Comparison of ENCODE assay signal across 2 cellular contexts in the genomic region with DNA sequence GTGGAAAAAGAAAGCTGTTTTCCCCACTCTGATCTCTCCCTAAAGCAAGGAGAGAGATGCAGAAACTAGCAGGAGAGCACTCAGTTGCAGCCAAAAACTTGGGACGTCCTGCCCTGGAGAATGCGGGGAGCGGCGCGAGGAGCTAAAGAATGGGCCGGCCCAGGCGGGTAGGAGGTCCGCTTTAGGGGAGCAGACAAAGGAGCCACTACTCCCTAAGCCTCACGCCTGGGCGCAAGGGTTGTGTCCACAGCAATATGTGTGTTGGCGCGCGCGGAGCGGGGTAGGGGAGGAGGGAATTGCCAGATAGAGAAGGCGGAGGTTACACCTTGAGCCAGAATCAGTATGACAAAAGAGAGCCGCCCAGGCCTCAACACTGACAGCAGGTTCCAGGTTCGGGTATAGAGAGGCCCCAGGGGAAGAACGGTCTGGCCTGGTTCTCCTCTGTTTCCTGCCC.
TF ChIP-seq lines count a peak whose summit lies in the region.

No MANE protein-coding gene starts in this region.

TF ChIP-seq in IMR-90, 13 proteins besides CTCF, POLR2A, EP300 and RAD21:
- no peak for TF ChIP-seq MAZ (IDR thresholded peaks at IDR 0.05; ENCODE audit: borderline replicate concordance, low read depth, low read length)
- no peak for TF ChIP-seq CEBPB (IDR thresholded peaks at IDR 0.05; ENCODE audit: low read depth, low read length)
- TF ChIP-seq RCOR1 (IDR thresholded peaks at IDR 0.05; ENCODE audit: insufficient replicate concordance, low read length) = no peak
- TF ChIP-seq, protein P1, sequence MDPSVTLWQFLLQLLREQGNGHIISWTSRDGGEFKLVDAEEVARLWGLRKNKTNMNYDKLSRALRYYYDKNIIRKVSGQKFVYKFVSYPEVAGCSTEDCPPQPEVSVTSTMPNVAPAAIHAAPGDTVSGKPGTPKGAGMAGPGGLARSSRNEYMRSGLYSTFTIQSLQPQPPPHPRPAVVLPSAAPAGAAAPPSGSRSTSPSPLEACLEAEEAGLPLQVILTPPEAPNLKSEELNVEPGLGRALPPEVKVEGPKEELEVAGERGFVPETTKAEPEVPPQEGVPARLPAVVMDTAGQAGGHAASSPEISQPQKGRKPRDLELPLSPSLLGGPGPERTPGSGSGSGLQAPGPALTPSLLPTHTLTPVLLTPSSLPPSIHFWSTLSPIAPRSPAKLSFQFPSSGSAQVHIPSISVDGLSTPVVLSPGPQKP (IDR thresholded peaks at IDR 0.05; ENCODE audit: borderline replicate concordance, low read depth, low read length) = no peak
- TF ChIP-seq MXI1 (IDR thresholded peaks at IDR 0.05; ENCODE audit: borderline replicate concordance, low read depth, low read length) = no peak
TF ChIP-seq in IMR-90: peak in this region for 0.

TF ChIP-seq in H1, 55 proteins besides CTCF, POLR2A, EP300 and RAD21:
- TF ChIP-seq KDM4A (IDR thresholded peaks at IDR 0.05; ENCODE audit: low read depth, low read length, severe bottlenecking) (peak; percentile 55), EZH2 (IDR thresholded peaks at IDR 0.05; ENCODE audit: low read depth, low read length, severe bottlenecking) (peak; percentile 44), BRCA1 (IDR thresholded peaks at IDR 0.05; ENCODE audit: low read depth, low read length) (no peak), ZNF274 (IDR thresholded peaks at IDR 0.05; ENCODE audit: borderline replicate concordance, extremely low read depth, low read length) (no peak), SUZ12 (IDR thresholded peaks at IDR 0.05; ENCODE audit: low read length) (peak; percentile 68), CHD1 (IDR thresholded peaks at IDR 0.05; ENCODE audit: low read depth, low read length) (no peak), SIN3A (conservative IDR thresholded peaks at IDR 0.05 in 1 of 2, IDR thresholded peaks at IDR 0.05 in 1 of 2; ENCODE audit: low read depth in 1 of 2, low read length in 2 of 2) (no peak), RNF2 (IDR thresholded peaks at IDR 0.05; ENCODE audit: borderline replicate concordance, low read depth, low read length, missing control alignments, poor library complexity, severe bottlenecking) (peak; percentile 60)
